18 cellular contexts compared by ENCODE assay signal in the genomic region with DNA sequence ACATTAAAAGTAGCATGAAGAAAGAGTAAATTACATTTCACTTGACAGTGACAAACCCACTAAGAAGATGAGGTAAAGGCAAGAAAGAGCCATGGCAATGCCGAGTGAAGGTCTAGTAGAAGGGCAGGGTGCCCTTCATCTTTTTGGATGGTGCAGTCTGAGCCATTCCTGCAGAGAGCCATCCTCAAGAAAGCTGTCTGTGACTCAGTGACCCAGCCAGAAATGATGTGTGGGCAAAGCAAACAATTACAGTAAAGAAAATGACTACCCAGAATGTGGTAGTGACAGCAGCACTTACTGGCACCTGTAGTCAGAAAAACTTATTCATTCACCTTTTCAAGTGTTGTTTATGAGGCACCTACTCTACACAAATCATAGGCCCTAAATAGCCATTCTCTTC.
DNase-seq lines count a peak whose midpoint lies in the region; ATAC-seq and TF ChIP-seq lines count a peak whose summit lies in the region.
"Had no signal": no experiment of that assay in that cellular context is flagged by ENCODE, and none has a peak within 500 bp of the region (broad histone marks: within the 10 kb centered on the region; RNA-seq: fewer than 3 reads in every experiment).

No MANE protein-coding gene starts in this region.

- no peaks in the 10 kb centered on the region for H4K20me1 ChIP-seq in osteoblast (ENCODE audit: insufficient read depth, low read length)

- no peak for ATAC-seq in HG02798 (IDR thresholded peaks at IDR 0.05; ENCODE audit: poor library complexity, unreplicated experiment)
- ATAC-seq: A549, HepG2 had no signal

- TF ChIP-seq CTCF in osteoblast (IDR thresholded peaks at IDR 0.05; ENCODE audit: extremely low read depth, low read depth, low read length), result no peak

- DNase-seq in activated CD4-positive, alpha-beta T cell treated with anti-CD3 and anti-CD28 coated beads, Interleukin-2, amount 50 U/mL, for 48 hours, result peak; percentile 26 to 38
- DNase-seq in activated CD4-positive, alpha-beta T cell treated with anti-CD3 and anti-CD28 coated beads for 4 hours, result no peak
- DNase-seq in stimulated activated CD4-positive, alpha-beta T cell treated with anti-CD3 and anti-CD28 coated beads, Interleukin-15, amount 100 ng/mL, for 24 hours, result peak; percentile 47
- DNase-seq in stimulated activated CD4-positive, alpha-beta T cell treated with anti-CD3 and anti-CD28 coated beads, Interleukin-12 subunit alpha, Interleukin-12 subunit beta, amount 100 ng/mL, for 4 hours, result no peak
- DNase-seq in osteoblast (ENCODE audit: insufficient read length, low spot score, missing footprints) (no peak), SW 1271 (lab: John Stamatoyannopoulos, UW) (no peak)
- DNase-seq: DMS153, HFFc6, MG63, NCI-H1092 treated with DMSO at 0.1 percent for 48 hours, NCI-H1694, NCI-H2107, NCI-H345, NCI-H526 treated with DMSO at 0.1 percent for 48 hours had no signal

- no peaks in the 10 kb centered on the region for H3K36me3 ChIP-seq in osteoblast (ENCODE audit: insufficient read depth, low read length)
- H3K36me3 ChIP-seq: MG63 had no signal

- no peak overlapping the region for H3K27ac ChIP-seq in osteoblast (ENCODE audit: low read depth, low read length)
- H3K27ac ChIP-seq: A549, C4-2B had no signal

- H3K27me3 ChIP-seq in osteoblast (ENCODE audit: insufficient read depth, low read length), result no peaks in the 10 kb centered on the region
- H3K27me3 ChIP-seq: MG63 had no signal

- H3K4me1 ChIP-seq in osteoblast (ENCODE audit: insufficient read depth, low read length), result peaks cover 47% of the 10 kb centered on the region
- H3K4me1 ChIP-seq: A549 had no signal

- no peaks in the 10 kb centered on the region for H3K79me2 ChIP-seq in osteoblast (ENCODE audit: insufficient read depth, low read length)

- H3K4me2 ChIP-seq in osteoblast (ENCODE audit: insufficient read depth, low read length), result no peak overlapping the region
- H3K4me2 ChIP-seq: A549 had no signal

- peak overlapping the region; percentile 10 for H2AFZ ChIP-seq in osteoblast (ENCODE audit: low read length)

- H3K4me3 ChIP-seq in osteoblast (ENCODE audit: insufficient read depth, low read length), result no peak overlapping the region
- H3K4me3 ChIP-seq: A549, MG63 had no signal

- no peaks in the 10 kb centered on the region for H3K9me3 ChIP-seq in osteoblast (ENCODE audit: low read depth, low read length)
- H3K9me3 ChIP-seq: A549, MG63 had no signal

Comparison
In these comparisons a context has a peak if more than half of its experiments do, and no peak if none do; other contexts are left out.
1. DNase-seq: peak in activated CD4-positive, alpha-beta T cell treated with anti-CD3 and anti-CD28 coated beads, Interleukin-2, amount 50 U/mL, for 48 hours (2 of 2) and stimulated activated CD4-positive, alpha-beta T cell treated with anti-CD3 and anti-CD28 coated beads, Interleukin-15, amount 100 ng/mL, for 24 hours (single experiment); none in activated CD4-positive, alpha-beta T cell treated with anti-CD3 and anti-CD28 coated beads for 4 hours (0 of 2), stimulated activated CD4-positive, alpha-beta T cell treated with anti-CD3 and anti-CD28 coated beads, Interleukin-12 subunit alpha, Interleukin-12 subunit beta, amount 100 ng/mL, for 4 hours (single experiment), osteoblast (single experiment) and SW 1271 (0 of 2).